In the genomic region with DNA sequence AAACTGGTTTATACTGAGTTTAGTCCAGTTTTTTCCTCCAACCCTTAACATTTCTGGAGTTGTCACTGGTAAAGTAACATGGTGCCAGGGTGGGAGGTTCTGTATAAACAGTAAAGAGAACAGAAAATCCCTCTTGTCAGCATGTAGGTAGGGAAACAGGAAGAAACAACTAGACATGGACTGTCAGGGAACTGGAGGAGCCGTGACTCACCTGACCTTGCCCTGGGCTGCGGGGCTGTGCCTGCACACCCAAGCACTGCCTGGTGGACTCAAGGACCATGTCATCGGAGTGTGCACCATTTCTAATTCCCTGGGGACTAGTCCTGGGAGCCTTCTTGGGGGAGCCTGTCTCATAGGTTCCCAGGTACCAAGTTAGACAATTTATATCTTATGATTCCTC, we compare ENCODE assay signal across 22 cellular contexts.
DNase-seq lines count a peak whose midpoint lies in the region; ATAC-seq and TF ChIP-seq lines count a peak whose summit lies in the region.
"Had no signal": no experiment of that assay in that cellular context is flagged by ENCODE, and none has a peak within 500 bp of the region (broad histone marks: within the 10 kb centered on the region; RNA-seq: fewer than 3 reads in every experiment).

No MANE protein-coding gene starts in this region.

- no peaks in the 10 kb centered on the region for H3K4me1 ChIP-seq in breast epithelium
- H3K4me1 ChIP-seq: testis had no signal

- CTCF ChIA-PET in MCF 10A (lab: Yijun Ruan, JAX), result no interaction called here

- no peaks in the 10 kb centered on the region for H3K9me3 ChIP-seq in breast epithelium
- H3K9me3 ChIP-seq: sigmoid colon, testis had no signal

- peak; percentile 22 for DNase-seq in MCF 10A (ENCODE audit: unreplicated experiment)
- no peak for DNase-seq in breast epithelium (ENCODE audit: low spot score in 2 of 2)
- DNase-seq in amniotic epithelial cell (ENCODE audit: low read depth), result peak; percentile 93
- peak; percentile 84 for DNase-seq in iris pigment epithelial cell (ENCODE audit: low read depth)
- no peak for DNase-seq in inferior parietal cortex (ENCODE audit: extremely low spot score)
- DNase-seq in amygdala (lab: John Stamatoyannopoulos, UW), result no peak
- no peak for DNase-seq in ureter (ENCODE audit: low spot score)
- DNase-seq: activated CD8-positive, alpha-beta T cell treated with anti-CD3 and anti-CD28 coated beads for 36 hours; CD4-positive, alpha-beta T cell; cerebellar nuclear complex; HFFc6; immature natural killer cell; KBM-7; NCI-H1436 treated with DMSO at 0.1 percent for 48 hours; NCI-H524; sigmoid colon; stimulated activated CD4-positive, alpha-beta T cell treated with anti-CD3 and anti-CD28 coated beads, Interleukin-4, amount 100 ng/mL, for 1 hour; stimulated activated CD8-positive, alpha-beta memory T cell treated with anti-CD3 and anti-CD28 coated beads, Interleukin-4, amount 100 ng/mL, for 48 hours; testis had no signal

- H3K4me3 ChIP-seq in breast epithelium, result no peak overlapping the region
- H3K4me3 ChIP-seq: sigmoid colon, testis had no signal

- no peak overlapping the region for H3K4me3 Mint-ChIP-seq in MCF 10A (ENCODE audit: unreplicated experiment)
- H3K4me3 Mint-ChIP-seq: activated CD8-positive, alpha-beta T cell treated with anti-CD3 and anti-CD28 coated beads for 36 hours; activated T-helper 1 cell treated with anti-CD3 and anti-CD28 coated beads, Interleukin-12 subunit alpha, Interleukin-12 subunit beta, Interleukin-2, Interleukin-4 antibody, amounts not matched to agents 30 ng/mL and 10 ng/mL and 1 ng/mL, durations not matched to agents 14 hours and 24 hours and 36 hours; CD4-positive, alpha-beta T cell; HFFc6; immature natural killer cell; mesothelial cell of epicardium had no signal

- no peaks in the 10 kb centered on the region for H3K36me3 ChIP-seq in breast epithelium
- H3K36me3 ChIP-seq: sigmoid colon had no signal

- intact Hi-C loops in MCF 10A (cut with micrococcal nuclease) (no loop called here), breast epithelium (cut with DNase I; ENCODE audit: low total_unique reads) (no loop called here)

- no peaks in the 10 kb centered on the region for H3K27me3 ChIP-seq in breast epithelium
- H3K27me3 ChIP-seq: sigmoid colon, testis had no signal

- no peak for ATAC-seq in GM18907 (IDR thresholded peaks at IDR 0.05; ENCODE audit: unreplicated experiment)
- ATAC-seq: activated CD8-positive, alpha-beta T cell treated with anti-CD3 and anti-CD28 coated beads for 36 hours had no signal

- H3K36me3 Mint-ChIP-seq in MCF 10A (ENCODE audit: insufficient read depth, unreplicated experiment), result peaks cover 6% of the 10 kb centered on the region
- H3K36me3 Mint-ChIP-seq: mesothelial cell of epicardium had no signal

- H3K4me1 Mint-ChIP-seq in MCF 10A (ENCODE audit: insufficient read depth, unreplicated experiment), result no peaks in the 10 kb centered on the region
- H3K4me1 Mint-ChIP-seq: immature natural killer cell had no signal

- H3K9me3 Mint-ChIP-seq in MCF 10A (ENCODE audit: unreplicated experiment), result no peaks in the 10 kb centered on the region
- H3K9me3 Mint-ChIP-seq: activated CD8-positive, alpha-beta T cell treated with anti-CD3 and anti-CD28 coated beads for 36 hours; activated T-helper 1 cell treated with anti-CD3 and anti-CD28 coated beads, Interleukin-12 subunit alpha, Interleukin-12 subunit beta, Interleukin-2, Interleukin-4 antibody, amounts not matched to agents 30 ng/mL and 10 ng/mL and 1 ng/mL, durations not matched to agents 14 hours and 24 hours and 36 hours; CD4-positive, alpha-beta T cell; HFFc6; immature natural killer cell; mesothelial cell of epicardium had no signal

- no peaks in the 10 kb centered on the region for H3K27me3 Mint-ChIP-seq in MCF 10A (ENCODE audit: insufficient read depth, unreplicated experiment)
- H3K27me3 Mint-ChIP-seq: activated CD8-positive, alpha-beta T cell treated with anti-CD3 and anti-CD28 coated beads for 36 hours; CD4-positive, alpha-beta T cell had no signal

- TF ChIP-seq POLR2A in breast epithelium (IDR thresholded peaks at IDR 0.05), result no peak

- no peak overlapping the region for H3K27ac Mint-ChIP-seq in MCF 10A (ENCODE audit: low read depth, unreplicated experiment)
- H3K27ac Mint-ChIP-seq: activated CD8-positive, alpha-beta T cell treated with anti-CD3 and anti-CD28 coated beads for 36 hours; activated T-helper 1 cell treated with anti-CD3 and anti-CD28 coated beads, Interleukin-12 subunit alpha, Interleukin-12 subunit beta, Interleukin-2, Interleukin-4 antibody, amounts not matched to agents 30 ng/mL and 10 ng/mL and 1 ng/mL, durations not matched to agents 14 hours and 24 hours and 36 hours; CD4-positive, alpha-beta T cell; HFFc6; immature natural killer cell; mesothelial cell of epicardium had no signal

- no TSS peak for BruUV-seq in MCF 10A (replicated peaks; lab: Mats Ljungman, UMichigan)

- TF ChIP-seq CTCF in MCF 10A (IDR thresholded peaks at IDR 0.05; ENCODE audit: unreplicated experiment), result no peak
- TF ChIP-seq CTCF in breast epithelium (IDR thresholded peaks at IDR 0.05), result no peak

- POLR2A ChIA-PET in MCF 10A (lab: Yijun Ruan, JAX), result no interaction called here

- H3K27ac ChIP-seq in breast epithelium, result no peak overlapping the region
- H3K27ac ChIP-seq: sigmoid colon, testis had no signal

Comparison
In these comparisons a context has a peak if more than half of its experiments do, and no peak if none do; other contexts are left out.
1. DNase-seq: peak in MCF 10A (single experiment), amniotic epithelial cell (single experiment) and iris pigment epithelial cell (single experiment); none in breast epithelium (0 of 2), inferior parietal cortex (single experiment), amygdala (0 of 56) and ureter (single experiment).